In the genomic region with DNA sequence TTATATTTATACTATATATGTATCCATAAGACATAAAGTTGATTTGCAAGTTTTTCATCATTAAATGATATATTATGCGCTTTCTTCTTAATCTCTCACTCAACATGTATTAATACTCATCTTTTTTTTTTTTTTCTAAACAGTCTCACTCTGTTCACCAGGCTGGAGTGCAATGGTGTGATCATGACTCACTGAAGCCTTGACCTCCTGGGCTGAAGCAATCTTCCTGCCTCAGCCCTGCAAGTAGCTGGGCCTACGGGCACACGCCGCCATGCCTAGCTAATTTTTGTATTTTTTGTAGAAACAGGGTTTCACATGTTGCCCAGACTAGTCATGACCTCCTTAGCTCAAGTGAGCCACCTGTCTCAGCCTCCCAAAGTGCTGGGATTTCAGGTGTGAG, we compare ENCODE assay signal across 13 cellular contexts. TPM values are rescaled to one million over a fixed set of nuclear protein-coding genes. Genes with fewer than 3 reads are reported as not detected.
DNase-seq lines count a peak whose midpoint lies in the region; ATAC-seq and TF ChIP-seq lines count a peak whose summit lies in the region.
"Had no signal": no experiment of that assay in that cellular context is flagged by ENCODE, and none has a peak within 500 bp of the region (broad histone marks: within the 10 kb centered on the region; RNA-seq: fewer than 3 reads in every experiment).

No MANE protein-coding gene starts in this region.

- no peak for TF ChIP-seq CTCF in HCT116 (IDR thresholded peaks at IDR 0.05 in 2 of 3, conservative IDR thresholded peaks at IDR 0.05 in 1 of 3; ENCODE audit: borderline replicate concordance in 1 of 3, insufficient read depth in 1 of 3, low read depth in 2 of 3, low read length in 2 of 3)
- TF ChIP-seq CTCF in fibroblast of mammary gland (conservative IDR thresholded peaks at IDR 0.05; ENCODE audit: control insufficient read depth, insufficient read depth, low read depth, low read length) = no peak
- TF ChIP-seq CTCF in retinal pigment epithelial cell (conservative IDR thresholded peaks at IDR 0.05; ENCODE audit: low read depth, low read length) = no peak
- TF ChIP-seq CTCF in gastrocnemius medialis (IDR thresholded peaks at IDR 0.05 in 4 of 5, conservative IDR thresholded peaks at IDR 0.05 in 1 of 5) = no peak
- TF ChIP-seq CTCF in mucosa of descending colon (IDR thresholded peaks at IDR 0.05) = no peak

- no peak overlapping the region for H3K4me2 ChIP-seq in HCT116 (ENCODE audit: low read length)

- RAD21 ChIA-PET in HCT116 (lab: Charles Lee; ENCODE audit: low non-redundant PET in 1 of 2, low total read pairs in 2 of 2, uncharacterized antibody in 2 of 2, unreplicated experiment in 2 of 2) = interaction anchor here in 1 of 2 experiments (0.7 kb wide), 1 partner anchor 41 kb away, joined by 3 read pairs; no protein-coding TSS in a partner anchor

- POLR2A ChIA-PET in HCT116 (lab: Charles Lee) = no interaction called here

- no peaks in the 10 kb centered on the region for H3K36me3 ChIP-seq in HCT116 (ENCODE audit: control insufficient read depth in 1 of 2, insufficient read depth in 2 of 2, low read length in 2 of 2)
- no peaks in the 10 kb centered on the region for H3K36me3 ChIP-seq in gastrocnemius medialis
- no peaks in the 10 kb centered on the region for H3K36me3 ChIP-seq in mucosa of descending colon (ENCODE audit: low read depth)
- H3K36me3 ChIP-seq: thoracic aorta had no signal

- H3K27me3 ChIP-seq in HCT116 (ENCODE audit: insufficient read depth, low read length) (no peaks in the 10 kb centered on the region), gastrocnemius medialis (no peaks in the 10 kb centered on the region)

- intact Hi-C loops in HCT116 (cut with micrococcal nuclease) (no loop called here), gastrocnemius medialis (cut with DNase I; ENCODE audit: low total_unique reads) (no loop called here), mucosa of descending colon (cut with DNase I, micrococcal nuclease) (no loop called here)

- no peak overlapping the region for H2AFZ ChIP-seq in HCT116 (ENCODE audit: low read depth, low read length, poor library complexity, severe bottlenecking)

- H3K9me2 ChIP-seq in HCT116 (ENCODE audit: insufficient read depth) = no peaks in the 10 kb centered on the region

- TF ChIP-seq POLR2A in HCT116 (IDR thresholded peaks at IDR 0.05; ENCODE audit: borderline replicate concordance, extremely low read depth, insufficient read depth, insufficient read length) = no peak
- no peak for TF ChIP-seq POLR2A in gastrocnemius medialis (IDR thresholded peaks at IDR 0.05)

- TF ChIP-seq RAD21 in HCT116 (IDR thresholded peaks at IDR 0.05; ENCODE audit: low read depth) = no peak

- no TSS peak for BruUV-seq in HCT116 (replicated peaks; lab: Mats Ljungman, UMichigan)

- peaks cover 0 to 4% of the 10 kb centered on the region in 2 experiments; a peak in 2 of 4 replicates for H3K4me1 ChIP-seq in HCT116 (ENCODE audit: control insufficient read depth in 1 of 2, insufficient read depth in 2 of 2, low read length in 2 of 2)
- H3K4me1 ChIP-seq in gastrocnemius medialis = peaks cover 13 to 21% of the 10 kb centered on the region in 2 donors
- no peaks in the 10 kb centered on the region for H3K4me1 ChIP-seq in mucosa of descending colon (ENCODE audit: low read depth)

- no peaks in the 10 kb centered on the region for H3K79me2 ChIP-seq in HCT116 (ENCODE audit: insufficient read depth, low read length)

- CTCF ChIA-PET in HCT116 (lab: Charles Lee) = no interaction called here

- in situ Hi-C loops in gastrocnemius medialis (cut with MboI; ENCODE audit: low sequenced_read_pairs in 4 of 4) = no loop called here

- no peaks in the 10 kb centered on the region for H3K9me3 ChIP-seq in HCT116 (ENCODE audit: control insufficient read depth in 1 of 2, insufficient read depth in 1 of 2, low read depth in 1 of 2, low read length in 2 of 2)
- H3K9me3 ChIP-seq in gastrocnemius medialis = no peaks in the 10 kb centered on the region
- H3K9me3 ChIP-seq in mucosa of descending colon = no peaks in the 10 kb centered on the region
- H3K9me3 ChIP-seq: thoracic aorta had no signal

- H4K20me1 ChIP-seq in HCT116 (ENCODE audit: insufficient read depth) = no peaks in the 10 kb centered on the region

- H3K4me3 ChIP-seq in HCT116 (replicated peaks in 1 of 2; ENCODE audit: low read depth in 1 of 2, low read length in 2 of 2) (no peak overlapping the region), fibroblast of mammary gland (ENCODE audit: control insufficient read depth, low read depth, low read length) (no peak overlapping the region), retinal pigment epithelial cell (ENCODE audit: low read length) (no peak overlapping the region), gastrocnemius medialis (no peak overlapping the region), mucosa of descending colon (no peak overlapping the region)
- H3K4me3 ChIP-seq: thoracic aorta had no signal

- H3K27ac ChIP-seq in HCT116 (ENCODE audit: low read depth, low read length) (no peak overlapping the region), gastrocnemius medialis (no peak overlapping the region)
- H3K27ac ChIP-seq: thoracic aorta had no signal

- no peak overlapping the region for H3K9ac ChIP-seq in HCT116 (ENCODE audit: low read length)

- ATAC-seq in HCT116 (0 out of 2 replicates have a peak, but pooled peaks have one; percentile 42), gastrocnemius medialis (no peak), mucosa of descending colon (no peak), HG02610 (IDR thresholded peaks at IDR 0.05; ENCODE audit: unreplicated experiment) (no peak), HG03469 (IDR thresholded peaks at IDR 0.05; ENCODE audit: unreplicated experiment) (no peak)

- DNase-seq in HCT116 (ENCODE audit: low read depth, low spot score) (no peak), RPMI7951 (ENCODE audit: low read depth) (peak; percentile 91), fibroblast of mammary gland (ENCODE audit: low read depth) (peak; percentile 96), retinal pigment epithelial cell (ENCODE audit: low read depth) (peak; percentile 90), gastrocnemius medialis (no peak), mucosa of descending colon (no peak)
- DNase-seq: activated T-cell treated with anti-CD3 and anti-CD28 coated beads, Interleukin-2, amount 50 U/mL, for 24 hours; NCI-H774; nephron progenitor cell; stimulated activated CD4-positive, alpha-beta T cell treated with anti-CD3 and anti-CD28 coated beads, Interleukin-1b, Interleukin-23, amount 100 ng/mL, for 48 hours had no signal

TF ChIP-seq in HCT116, 20 proteins besides CTCF, POLR2A, EP300 and RAD21:
- TF ChIP-seq CEBPB (IDR thresholded peaks at IDR 0.05; ENCODE audit: low read depth) (peak; percentile 47; the same call in 1 of the 2 replicates), SRF (IDR thresholded peaks at IDR 0.05; ENCODE audit: low read depth) (no peak), EGR1 (IDR thresholded peaks at IDR 0.05; ENCODE audit: low read depth) (no peak), POLR2AphosphoS5 (IDR thresholded peaks at IDR 0.05; ENCODE audit: low read depth, low read length) (no peak), FOSL1 (IDR thresholded peaks at IDR 0.05; ENCODE audit: low read depth) (peak; percentile 22; the same call in 1 of the 2 replicates)

RNA-seq across cellular contexts. Expression of a gene that starts 51.4 kb away (rescaled TPM):
- total RNA-seq in HCT116 (2021; ENCODE audit: unreplicated experiment) (21.4 TPM), gastrocnemius medialis (10 to 100 TPM; 23.0 to 52.1 (median 31.8) TPM), mucosa of descending colon (10 to 100 TPM; 32.7 to 50.4 (median 39.9) TPM)
- polyA plus RNA-seq in HCT116 (2012) = 4.0 and 7.2 TPM in 2 replicates
- 35.1 and 35.6 TPM in 2 replicates for total RNA-seq in RPMI7951 (2014; rRNA removed; shearing (Covaris generic))

Comparison
In these comparisons a context has a peak if more than half of its experiments do, and no peak if none do; other contexts are left out.
1. DNase-seq: peak in RPMI7951 (single experiment), fibroblast of mammary gland (single experiment) and retinal pigment epithelial cell (single experiment); none in HCT116 (single experiment), gastrocnemius medialis (0 of 2) and mucosa of descending colon (0 of 3).